Comparison of ENCODE assay signal across 8 cellular contexts in genomic region chr17:78645421-78646295, GRCh38.
DNase-seq lines count a peak whose midpoint lies in the region; ATAC-seq, FAIRE-seq and TF ChIP-seq lines count a peak whose summit lies in the region.

No MANE protein-coding gene starts in this region.

- ATAC-seq in A549 (peak; percentile 73 to 90), GM21619 (IDR thresholded peaks at IDR 0.05; ENCODE audit: unreplicated experiment) (peak; percentile 66)

- peaks cover 2% of the 10 kb centered on the region; the same call in 2 of the 3 replicates for H3K9me3 ChIP-seq in A549
- no peaks in the 10 kb centered on the region for H3K9me3 ChIP-seq in testis

- H3K27ac ChIP-seq in A549 (peak overlapping the region; percentile 70 to 80), caudate nucleus (ENCODE audit: low read depth, low read length) (peak overlapping the region; percentile 67), testis (no peak overlapping the region)

- H3K4me1 ChIP-seq in A549: peaks cover 17% of the 10 kb centered on the region
- H3K4me1 ChIP-seq in testis: no peaks in the 10 kb centered on the region

- H3K4me2 ChIP-seq in A549: peak overlapping the region; percentile 64

- no peaks in the 10 kb centered on the region for H3K27me3 ChIP-seq in testis

- CTCF ChIA-PET in A549 (lab: Yijun Ruan, JAX): interaction anchor here (1.1 to 2.4 kb wide), 6 partner anchors 11 to 147 kb away, joined by 3 to 10 read pairs (median 4); no protein-coding TSS in a partner anchor

- no peak for TF ChIP-seq RAD21 in A549 (conservative IDR thresholded peaks at IDR 0.05 in 1 of 2, IDR thresholded peaks at IDR 0.05 in 1 of 2)

- TF ChIP-seq EP300 in A549 (IDR thresholded peaks at IDR 0.05): no peak

- POLR2A ChIA-PET in A549 (lab: Yijun Ruan, JAX): no interaction called here

- DNase-seq in A549 (ENCODE audit: low read depth in 1 of 2, low spot score in 1 of 2) (peak; percentile 88 to 90), T-helper 22 cell (ENCODE audit: low read depth) (peak; percentile 30), caudate nucleus (lab: John Stamatoyannopoulos, UW) (peak in 21 of 61 donors; percentile 6 to 48 (median 20)), mucosa of gallbladder (ENCODE audit: low spot score) (peak; percentile 74), testis (peak; percentile 52), foreskin melanocyte (no peak), NCI-H1105 (lab: John Stamatoyannopoulos, UW) (no peak)

- no peak overlapping the region for H3K4me3 ChIP-seq in A549
- no peak overlapping the region for H3K4me3 ChIP-seq in testis

- TF ChIP-seq CTCF in A549 (IDR thresholded peaks at IDR 0.05): no peak
- no peak for TF ChIP-seq CTCF in testis (IDR thresholded peaks at IDR 0.05)

- no peaks in the 10 kb centered on the region for H3K36me3 ChIP-seq in testis (ENCODE audit: low read depth, missing control alignments)

- no peak for TF ChIP-seq POLR2A in A549 (IDR thresholded peaks at IDR 0.05; ENCODE audit: low read length)
- TF ChIP-seq POLR2A in testis (IDR thresholded peaks at IDR 0.05): no peak

- intact Hi-C loops in testis (cut with DNase I; ENCODE audit: low total_unique reads): no loop called here

- 62% methylated on average over 30 of the region's 30 CpGs for WGBS in A549 (ENCODE audit: missing lambda C conversion rate)
- 68 to 72% methylated on average over 30 of the region's 30 CpGs for WGBS in testis, 2 donors

- FAIRE-seq in A549 (lab: Jason Lieb, UNC): no peak

TF ChIP-seq in A549, 52 proteins besides CTCF, POLR2A, EP300 and RAD21:
- TF ChIP-seq NFE2L2 (conservative IDR thresholded peaks at IDR 0.05; ENCODE audit: low read length): 0 out of 2 replicates have a peak, but pooled peaks have one; percentile 1
- no peak for TF ChIP-seq HEYL (CRISPR knock-in tag; IDR thresholded peaks at IDR 0.05)
- 0 out of 2 replicates have a peak, but pooled peaks have one; percentile 45 for TF ChIP-seq E2F6 (IDR thresholded peaks at IDR 0.05; ENCODE audit: borderline replicate concordance, low read depth)
- TF ChIP-seq USF2 (IDR thresholded peaks at IDR 0.05): no peak
- no peak for TF ChIP-seq NR3C1 (IDR thresholded peaks at IDR 0.05)
- no peak for TF ChIP-seq REST (IDR thresholded peaks at IDR 0.05)
- TF ChIP-seq MAX (IDR thresholded peaks at IDR 0.05): peak; percentile 82
- no peak for TF ChIP-seq HOXB5 (CRISPR knock-in tag; IDR thresholded peaks at IDR 0.05)
- no peak for TF ChIP-seq FOSB (CRISPR knock-in tag; IDR thresholded peaks at IDR 0.05)
- no peak for TF ChIP-seq FOSL2 (IDR thresholded peaks at IDR 0.05)
- TF ChIP-seq FOSL2 (CRISPR knock-in tag; IDR thresholded peaks at IDR 0.05): peak; percentile 27; the same call in 1 of the 2 replicates
- TF ChIP-seq MAFK (IDR thresholded peaks at IDR 0.05; ENCODE audit: partially characterized antibody): peak; percentile 98
- TF ChIP-seq ELK1 (IDR thresholded peaks at IDR 0.05; ENCODE audit: low read depth, low read length): no peak
- TF ChIP-seq RARB (CRISPR knock-in tag; IDR thresholded peaks at IDR 0.05): no peak
- no peak for TF ChIP-seq CBX2 (IDR thresholded peaks at IDR 0.05; ENCODE audit: borderline replicate concordance, low read depth)
TF ChIP-seq in A549: peak in this region for 5.

Comparison
In these comparisons a context has a peak if more than half of its experiments do, and no peak if none do; other contexts are left out.
1. DNase-seq: peak in A549 (2 of 2), T-helper 22 cell (single experiment), mucosa of gallbladder (single experiment) and testis (single experiment); none in foreskin melanocyte (single experiment) and NCI-H1105 (single experiment).
2. H3K27ac ChIP-seq: peak in A549 (2 of 2) and caudate nucleus (single experiment); none in testis (0 of 2).